In the genomic region with DNA sequence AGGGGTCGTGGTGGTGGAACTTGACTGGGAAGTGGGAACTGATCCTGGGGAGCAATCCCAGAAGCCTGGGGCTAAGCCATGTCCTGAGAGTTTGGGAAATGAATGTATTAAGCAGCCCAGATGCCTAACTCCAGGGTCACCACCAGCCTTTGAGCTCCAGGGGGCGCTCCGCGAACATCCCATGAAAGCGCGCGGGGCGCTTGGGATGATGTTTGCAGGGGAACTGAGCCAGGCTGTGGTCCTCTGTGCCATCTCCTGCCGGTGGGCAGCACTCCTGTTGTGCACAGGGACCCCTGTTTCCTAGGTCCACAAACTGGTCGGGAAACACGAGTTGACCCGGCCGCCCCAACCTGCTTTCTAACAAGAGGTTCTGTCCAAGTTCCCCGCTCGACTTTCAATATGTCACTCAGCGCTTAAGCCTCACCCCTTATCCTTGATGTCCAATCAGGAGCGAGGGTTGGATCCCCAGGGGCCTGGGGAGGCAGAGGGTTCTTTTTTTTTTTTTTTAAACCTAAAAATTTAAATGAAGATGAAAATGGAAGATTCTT, we compare ENCODE assay signal across 1 cellular context.
TF ChIP-seq lines count a peak whose summit lies in the region.

No MANE protein-coding gene starts in this region.

TF ChIP-seq in HepG2, 621 proteins besides CTCF, POLR2A, EP300 and RAD21 (continued from another document and continues in another):
- TF ChIP-seq SNAPC4 (CRISPR knock-in tag; IDR thresholded peaks at IDR 0.05) = no peak
- TF ChIP-seq ZNF768 (CRISPR knock-in tag; IDR thresholded peaks at IDR 0.05) = no peak
- TF ChIP-seq ZNF160 (CRISPR knock-in tag; IDR thresholded peaks at IDR 0.05) = no peak
- no peak for TF ChIP-seq ZBTB21 (CRISPR knock-in tag; IDR thresholded peaks at IDR 0.05)
- TF ChIP-seq NFYC (CRISPR knock-in tag; IDR thresholded peaks at IDR 0.05) = peak; percentile 60; the same call in 1 of the 2 replicates
- no peak for TF ChIP-seq SP1 (IDR thresholded peaks at IDR 0.05)
- TF ChIP-seq SP1 (CRISPR knock-in tag; IDR thresholded peaks at IDR 0.05) = no peak
- no peak for TF ChIP-seq TBX2 (CRISPR knock-in tag; IDR thresholded peaks at IDR 0.05; ENCODE audit: borderline replicate concordance)
- TF ChIP-seq ZNF550 (CRISPR knock-in tag; IDR thresholded peaks at IDR 0.05; ENCODE audit: borderline replicate concordance) = no peak
- no peak for TF ChIP-seq NPAS2 (CRISPR knock-in tag; IDR thresholded peaks at IDR 0.05; ENCODE audit: borderline replicate concordance)
- TF ChIP-seq, protein P1, sequence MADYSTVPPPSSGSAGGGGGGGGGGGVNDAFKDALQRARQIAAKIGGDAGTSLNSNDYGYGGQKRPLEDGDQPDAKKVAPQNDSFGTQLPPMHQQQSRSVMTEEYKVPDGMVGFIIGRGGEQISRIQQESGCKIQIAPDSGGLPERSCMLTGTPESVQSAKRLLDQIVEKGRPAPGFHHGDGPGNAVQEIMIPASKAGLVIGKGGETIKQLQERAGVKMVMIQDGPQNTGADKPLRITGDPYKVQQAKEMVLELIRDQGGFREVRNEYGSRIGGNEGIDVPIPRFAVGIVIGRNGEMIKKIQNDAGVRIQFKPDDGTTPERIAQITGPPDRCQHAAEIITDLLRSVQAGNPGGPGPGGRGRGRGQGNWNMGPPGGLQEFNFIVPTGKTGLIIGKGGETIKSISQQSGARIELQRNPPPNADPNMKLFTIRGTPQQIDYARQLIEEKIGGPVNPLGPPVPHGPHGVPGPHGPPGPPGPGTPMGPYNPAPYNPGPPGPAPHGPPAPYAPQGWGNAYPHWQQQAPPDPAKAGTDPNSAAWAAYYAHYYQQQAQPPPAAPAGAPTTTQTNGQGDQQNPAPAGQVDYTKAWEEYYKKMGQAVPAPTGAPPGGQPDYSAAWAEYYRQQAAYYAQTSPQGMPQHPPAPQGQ (CRISPR knock-in tag; IDR thresholded peaks at IDR 0.05; ENCODE audit: borderline replicate concordance) = no peak
- TF ChIP-seq GABPB1 (CRISPR knock-in tag; IDR thresholded peaks at IDR 0.05) = peak; percentile 25; the same call in 1 of the 2 replicates
- TF ChIP-seq ZNF3 (CRISPR knock-in tag; IDR thresholded peaks at IDR 0.05) = no peak
- TF ChIP-seq SATB2 (CRISPR knock-in tag; IDR thresholded peaks at IDR 0.05) = no peak
- TF ChIP-seq LCORL (IDR thresholded peaks at IDR 0.05) = no peak
- TF ChIP-seq LCORL (CRISPR knock-in tag; IDR thresholded peaks at IDR 0.05) = no peak
- no peak for TF ChIP-seq DMTF1 (CRISPR knock-in tag; IDR thresholded peaks at IDR 0.05)
- TF ChIP-seq, protein P2, sequence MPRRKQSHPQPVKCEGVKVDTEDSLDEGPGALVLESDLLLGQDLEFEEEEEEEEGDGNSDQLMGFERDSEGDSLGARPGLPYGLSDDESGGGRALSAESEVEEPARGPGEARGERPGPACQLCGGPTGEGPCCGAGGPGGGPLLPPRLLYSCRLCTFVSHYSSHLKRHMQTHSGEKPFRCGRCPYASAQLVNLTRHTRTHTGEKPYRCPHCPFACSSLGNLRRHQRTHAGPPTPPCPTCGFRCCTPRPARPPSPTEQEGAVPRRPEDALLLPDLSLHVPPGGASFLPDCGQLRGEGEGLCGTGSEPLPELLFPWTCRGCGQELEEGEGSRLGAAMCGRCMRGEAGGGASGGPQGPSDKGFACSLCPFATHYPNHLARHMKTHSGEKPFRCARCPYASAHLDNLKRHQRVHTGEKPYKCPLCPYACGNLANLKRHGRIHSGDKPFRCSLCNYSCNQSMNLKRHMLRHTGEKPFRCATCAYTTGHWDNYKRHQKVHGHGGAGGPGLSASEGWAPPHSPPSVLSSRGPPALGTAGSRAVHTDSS (CRISPR knock-in tag; conservative IDR thresholded peaks at IDR 0.05) = 0 out of 2 replicates have a peak, but pooled peaks have one; percentile 83
- peak; percentile 47; the same call in 1 of the 2 replicates for TF ChIP-seq ZNF766 (CRISPR knock-in tag; IDR thresholded peaks at IDR 0.05; ENCODE audit: borderline replicate concordance)
- TF ChIP-seq NR1H2 (CRISPR knock-in tag; IDR thresholded peaks at IDR 0.05; ENCODE audit: borderline replicate concordance, low read depth) = no peak
- TF ChIP-seq HOXD1 (CRISPR knock-in tag; IDR thresholded peaks at IDR 0.05) = no peak
- peak; percentile 69 for TF ChIP-seq PBX2 (CRISPR knock-in tag; IDR thresholded peaks at IDR 0.05)
- TF ChIP-seq, protein P3, sequence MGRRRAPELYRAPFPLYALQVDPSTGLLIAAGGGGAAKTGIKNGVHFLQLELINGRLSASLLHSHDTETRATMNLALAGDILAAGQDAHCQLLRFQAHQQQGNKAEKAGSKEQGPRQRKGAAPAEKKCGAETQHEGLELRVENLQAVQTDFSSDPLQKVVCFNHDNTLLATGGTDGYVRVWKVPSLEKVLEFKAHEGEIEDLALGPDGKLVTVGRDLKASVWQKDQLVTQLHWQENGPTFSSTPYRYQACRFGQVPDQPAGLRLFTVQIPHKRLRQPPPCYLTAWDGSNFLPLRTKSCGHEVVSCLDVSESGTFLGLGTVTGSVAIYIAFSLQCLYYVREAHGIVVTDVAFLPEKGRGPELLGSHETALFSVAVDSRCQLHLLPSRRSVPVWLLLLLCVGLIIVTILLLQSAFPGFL (CRISPR knock-in tag; IDR thresholded peaks at IDR 0.05) = no peak
- TF ChIP-seq, protein P4, sequence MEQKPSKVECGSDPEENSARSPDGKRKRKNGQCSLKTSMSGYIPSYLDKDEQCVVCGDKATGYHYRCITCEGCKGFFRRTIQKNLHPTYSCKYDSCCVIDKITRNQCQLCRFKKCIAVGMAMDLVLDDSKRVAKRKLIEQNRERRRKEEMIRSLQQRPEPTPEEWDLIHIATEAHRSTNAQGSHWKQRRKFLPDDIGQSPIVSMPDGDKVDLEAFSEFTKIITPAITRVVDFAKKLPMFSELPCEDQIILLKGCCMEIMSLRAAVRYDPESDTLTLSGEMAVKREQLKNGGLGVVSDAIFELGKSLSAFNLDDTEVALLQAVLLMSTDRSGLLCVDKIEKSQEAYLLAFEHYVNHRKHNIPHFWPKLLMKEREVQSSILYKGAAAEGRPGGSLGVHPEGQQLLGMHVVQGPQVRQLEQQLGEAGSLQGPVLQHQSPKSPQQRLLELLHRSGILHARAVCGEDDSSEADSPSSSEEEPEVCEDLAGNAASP (CRISPR knock-in tag; IDR thresholded peaks at IDR 0.05; ENCODE audit: borderline replicate concordance) = no peak
- no peak for TF ChIP-seq MAZ (IDR thresholded peaks at IDR 0.05; ENCODE audit: borderline replicate concordance, low read depth, low read length)
- TF ChIP-seq MAZ (CRISPR knock-in tag; IDR thresholded peaks at IDR 0.05; ENCODE audit: low read depth) = no peak
- TF ChIP-seq, protein P5, sequence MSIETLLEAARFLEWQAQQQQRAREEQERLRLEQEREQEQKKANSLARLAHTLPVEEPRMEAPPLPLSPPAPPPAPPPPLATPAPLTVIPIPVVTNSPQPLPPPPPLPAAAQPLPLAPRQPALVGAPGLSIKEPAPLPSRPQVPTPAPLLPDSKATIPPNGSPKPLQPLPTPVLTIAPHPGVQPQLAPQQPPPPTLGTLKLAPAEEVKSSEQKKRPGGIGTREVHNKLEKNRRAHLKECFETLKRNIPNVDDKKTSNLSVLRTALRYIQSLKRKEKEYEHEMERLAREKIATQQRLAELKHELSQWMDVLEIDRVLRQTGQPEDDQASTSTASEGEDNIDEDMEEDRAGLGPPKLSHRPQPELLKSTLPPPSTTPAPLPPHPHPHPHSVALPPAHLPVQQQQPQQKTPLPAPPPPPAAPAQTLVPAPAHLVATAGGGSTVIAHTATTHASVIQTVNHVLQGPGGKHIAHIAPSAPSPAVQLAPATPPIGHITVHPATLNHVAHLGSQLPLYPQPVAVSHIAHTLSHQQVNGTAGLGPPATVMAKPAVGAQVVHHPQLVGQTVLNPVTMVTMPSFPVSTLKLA (IDR thresholded peaks at IDR 0.05) = no peak
- no peak for TF ChIP-seq ZFP1 (CRISPR knock-in tag; IDR thresholded peaks at IDR 0.05)
- no peak for TF ChIP-seq ZFP41 (CRISPR knock-in tag; IDR thresholded peaks at IDR 0.05; ENCODE audit: borderline replicate concordance)
- TF ChIP-seq ZNF501 (CRISPR knock-in tag; IDR thresholded peaks at IDR 0.05) = peak; percentile 69
- TF ChIP-seq ZNF232 (CRISPR knock-in tag; IDR thresholded peaks at IDR 0.05; ENCODE audit: borderline replicate concordance) = no peak
- TF ChIP-seq TAF15 (IDR thresholded peaks at IDR 0.05; ENCODE audit: low read depth, low read length, poor library complexity, severe bottlenecking) = no peak
- no peak for TF ChIP-seq KLF13 (CRISPR knock-in tag; IDR thresholded peaks at IDR 0.05)
- TF ChIP-seq, protein P6, sequence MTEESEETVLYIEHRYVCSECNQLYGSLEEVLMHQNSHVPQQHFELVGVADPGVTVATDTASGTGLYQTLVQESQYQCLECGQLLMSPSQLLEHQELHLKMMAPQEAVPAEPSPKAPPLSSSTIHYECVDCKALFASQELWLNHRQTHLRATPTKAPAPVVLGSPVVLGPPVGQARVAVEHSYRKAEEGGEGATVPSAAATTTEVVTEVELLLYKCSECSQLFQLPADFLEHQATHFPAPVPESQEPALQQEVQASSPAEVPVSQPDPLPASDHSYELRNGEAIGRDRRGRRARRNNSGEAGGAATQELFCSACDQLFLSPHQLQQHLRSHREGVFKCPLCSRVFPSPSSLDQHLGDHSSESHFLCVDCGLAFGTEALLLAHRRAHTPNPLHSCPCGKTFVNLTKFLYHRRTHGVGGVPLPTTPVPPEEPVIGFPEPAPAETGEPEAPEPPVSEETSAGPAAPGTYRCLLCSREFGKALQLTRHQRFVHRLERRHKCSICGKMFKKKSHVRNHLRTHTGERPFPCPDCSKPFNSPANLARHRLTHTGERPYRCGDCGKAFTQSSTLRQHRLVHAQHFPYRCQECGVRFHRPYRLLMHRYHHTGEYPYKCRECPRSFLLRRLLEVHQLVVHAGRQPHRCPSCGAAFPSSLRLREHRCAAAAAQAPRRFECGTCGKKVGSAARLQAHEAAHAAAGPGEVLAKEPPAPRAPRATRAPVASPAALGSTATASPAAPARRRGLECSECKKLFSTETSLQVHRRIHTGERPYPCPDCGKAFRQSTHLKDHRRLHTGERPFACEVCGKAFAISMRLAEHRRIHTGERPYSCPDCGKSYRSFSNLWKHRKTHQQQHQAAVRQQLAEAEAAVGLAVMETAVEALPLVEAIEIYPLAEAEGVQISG (CRISPR knock-in tag; IDR thresholded peaks at IDR 0.05) = 0 out of 2 replicates have a peak, but pooled peaks have one; percentile 24
- no peak for TF ChIP-seq ZNF234 (CRISPR knock-in tag; conservative IDR thresholded peaks at IDR 0.05)
- TF ChIP-seq MEF2D (CRISPR knock-in tag; IDR thresholded peaks at IDR 0.05) = no peak
